In the genomic region with DNA sequence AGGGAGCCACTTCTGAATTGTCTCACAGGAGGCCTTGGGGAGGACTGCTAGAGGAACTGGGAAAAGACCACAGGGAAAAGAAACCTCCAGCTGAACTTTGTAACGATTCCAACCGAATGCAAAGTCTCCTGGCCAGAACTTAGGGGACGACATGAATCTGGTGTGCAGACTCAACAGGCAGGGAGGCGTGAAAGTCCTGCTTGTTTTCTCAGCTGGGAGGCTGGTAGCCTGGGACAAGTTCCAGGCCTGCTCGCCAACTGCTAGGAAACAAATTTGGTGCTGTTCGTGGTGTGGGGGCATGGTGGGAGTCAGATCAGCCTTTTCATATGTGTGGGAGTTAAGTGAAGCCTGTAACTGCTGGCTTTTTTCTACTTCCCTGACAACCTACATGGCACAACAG, we compare ENCODE assay signal across 20 cellular contexts.
A peak's percentile ranks its signal among the peaks of the same experiment; 100 is the strongest.
DNase-seq lines count a peak whose midpoint lies in the region; ATAC-seq and TF ChIP-seq lines count a peak whose summit lies in the region.
"Had no signal": no experiment of that assay in that cellular context is flagged by ENCODE, and none has a peak within 500 bp of the region (broad histone marks: within the 10 kb centered on the region; RNA-seq: fewer than 3 reads in every experiment).

No MANE protein-coding gene starts in this region.

- no peaks in the 10 kb centered on the region for H4K20me1 ChIP-seq in BLaER1
- no peaks in the 10 kb centered on the region for H4K20me1 ChIP-seq in OCI-LY3 (ENCODE audit: insufficient read depth, low read length)

- no peak overlapping the region for H3K18ac ChIP-seq in neuronal stem cell (ENCODE audit: low read length)

- no peaks in the 10 kb centered on the region for H3K4me1 Mint-ChIP-seq in stimulated activated memory B cell treated with anti-CD40 and anti-IgM and Interleukin-4, amounts not matched to agents 10 μg/mL and 1 μg/mL and 100 μg/mL, for 72 hours
- H3K4me1 Mint-ChIP-seq: CD14-positive monocyte had no signal

- H3K27ac Mint-ChIP-seq in stimulated activated memory B cell treated with anti-CD40 and anti-IgM and Interleukin-4, amounts not matched to agents 10 μg/mL and 1 μg/mL and 100 μg/mL, for 72 hours, result no peak overlapping the region
- H3K27ac Mint-ChIP-seq: CD14-positive monocyte, HFFc6 had no signal

- no peak overlapping the region for H3K14ac ChIP-seq in neuronal stem cell (ENCODE audit: low read length)

- no peak overlapping the region for H2BK5ac ChIP-seq in neuronal stem cell (ENCODE audit: low read length)

- no peak overlapping the region for H2BK120ac ChIP-seq in neuronal stem cell (ENCODE audit: low read depth, low read length)

- H4K91ac ChIP-seq in neuronal stem cell (ENCODE audit: low read depth, low read length, poor library complexity), result no peak overlapping the region

- H3K9me3 Mint-ChIP-seq in stimulated activated memory B cell treated with anti-CD40 and anti-IgM and Interleukin-4, amounts not matched to agents 10 μg/mL and 1 μg/mL and 100 μg/mL, for 72 hours, result peaks cover 13% of the 10 kb centered on the region

- no peak for TF ChIP-seq CTCF in OCI-LY3 (IDR thresholded peaks at IDR 0.05; ENCODE audit: low read depth, low read length)

- H3K4me3 Mint-ChIP-seq in stimulated activated memory B cell treated with anti-CD40 and anti-IgM and Interleukin-4, amounts not matched to agents 10 μg/mL and 1 μg/mL and 100 μg/mL, for 72 hours, result no peak overlapping the region
- H3K4me3 Mint-ChIP-seq: CD14-positive monocyte, HFFc6 had no signal

- H3K36me3 ChIP-seq in BLaER1 (no peaks in the 10 kb centered on the region), OCI-LY3 (replicated peaks; ENCODE audit: low read depth, low read length) (no peaks in the 10 kb centered on the region), neuronal stem cell (replicated peaks in 1 of 2; ENCODE audit: control insufficient read depth in 2 of 2, insufficient read depth in 2 of 2, low read length in 2 of 2) (no peaks in the 10 kb centered on the region)
- H3K36me3 ChIP-seq: SJSA1 had no signal

- no peaks in the 10 kb centered on the region for H3K27me3 Mint-ChIP-seq in stimulated activated memory B cell treated with anti-CD40 and anti-IgM and Interleukin-4, amounts not matched to agents 10 μg/mL and 1 μg/mL and 100 μg/mL, for 72 hours

- no peak overlapping the region for H3K23ac ChIP-seq in neuronal stem cell (ENCODE audit: low read depth, low read length, poor library complexity)

- H3K79me2 ChIP-seq in OCI-LY3 (ENCODE audit: low read length), result no peaks in the 10 kb centered on the region

- H3K9me3 ChIP-seq in BLaER1 (no peaks in the 10 kb centered on the region), OCI-LY3 (ENCODE audit: insufficient read depth, low read length) (no peaks in the 10 kb centered on the region), neuronal stem cell (replicated peaks in 1 of 2; ENCODE audit: control insufficient read depth in 2 of 2, insufficient read depth in 1 of 2, low read depth in 1 of 2, low read length in 2 of 2) (peaks cover 0 to 5% of the 10 kb centered on the region in 2 donors)
- H3K9me3 ChIP-seq: SJSA1 had no signal

- WGBS in neuronal stem cell (ENCODE audit: extremely low coverage in 2 of 2, insufficient read length in 2 of 2, insufficient replicate concordance in 1 of 2), 2 donors, result no CpG with 5 or more reads among the region's 6 CpGs

- H3K4me3 ChIP-seq in BLaER1 (no peak overlapping the region), OCI-LY3 (ENCODE audit: low read length) (no peak overlapping the region), neuronal stem cell (ENCODE audit: low read length in 2 of 2) (no peak overlapping the region)
- H3K4me3 ChIP-seq: SJSA1 had no signal

- H3K36me3 Mint-ChIP-seq in stimulated activated memory B cell treated with anti-CD40 and anti-IgM and Interleukin-4, amounts not matched to agents 10 μg/mL and 1 μg/mL and 100 μg/mL, for 72 hours, result no peaks in the 10 kb centered on the region
- H3K36me3 Mint-ChIP-seq: CD14-positive monocyte had no signal

- no peaks in the 10 kb centered on the region for H3K79me1 ChIP-seq in neuronal stem cell (ENCODE audit: low read depth, low read length)

- peaks cover 20% of the 10 kb centered on the region for H3K4me1 ChIP-seq in BLaER1
- H3K4me1 ChIP-seq in OCI-LY3 (ENCODE audit: low read length), result peaks cover 14% of the 10 kb centered on the region
- H3K4me1 ChIP-seq in neuronal stem cell (ENCODE audit: control insufficient read depth in 2 of 2, insufficient read depth in 1 of 2, low read depth in 1 of 2, low read length in 2 of 2), result peaks cover 0 to 2% of the 10 kb centered on the region in 2 donors
- H3K4me1 ChIP-seq: SJSA1 had no signal

- H3K27ac ChIP-seq in BLaER1 (peak overlapping the region; percentile 51; the same call in 1 of the 2 replicates), OCI-LY3 (ENCODE audit: low read length) (no peak overlapping the region), neuronal stem cell (replicated peaks; ENCODE audit: low read length) (no peak overlapping the region)
- H3K27ac ChIP-seq: KMS-11, SJSA1 had no signal

- ATAC-seq in stimulated activated memory B cell treated with anti-CD40 and anti-IgM and Interleukin-4, amounts not matched to agents 10 μg/mL and 1 μg/mL and 100 μg/mL, for 72 hours, result no peak
- ATAC-seq: HepG2, PC-3 had no signal

- no peak overlapping the region for H4K8ac ChIP-seq in neuronal stem cell (ENCODE audit: low read depth, low read length)

- H2AFZ ChIP-seq in OCI-LY3 (ENCODE audit: low read depth, low read length) (peak overlapping the region; percentile 10; the same call in 1 of the 2 replicates), neuronal stem cell (ENCODE audit: low read length) (peak overlapping the region; percentile 64)

- H3K4ac ChIP-seq in neuronal stem cell (ENCODE audit: low read length), result no peak overlapping the region

- H2BK15ac ChIP-seq in neuronal stem cell (ENCODE audit: low read length), result no peak overlapping the region

- H3K27me3 ChIP-seq in BLaER1 (no peaks in the 10 kb centered on the region), OCI-LY3 (ENCODE audit: low read depth, low read length) (no peaks in the 10 kb centered on the region), neuronal stem cell (ENCODE audit: control insufficient read depth in 3 of 3, insufficient read depth in 3 of 3, low read depth in 1 of 3, low read length in 3 of 3) (no peaks in the 10 kb centered on the region)
- H3K27me3 ChIP-seq: SJSA1 had no signal

- H3K9ac ChIP-seq in BLaER1 (peak overlapping the region; percentile 53; the same call in 1 of the 2 replicates), OCI-LY3 (ENCODE audit: low read length) (no peak overlapping the region), neuronal stem cell (ENCODE audit: low read depth, low read length, poor library complexity) (no peak overlapping the region)
- H3K9ac ChIP-seq: KMS-11 had no signal

- peak overlapping the region; percentile 64 for H3K4me2 ChIP-seq in BLaER1
- H3K4me2 ChIP-seq in OCI-LY3 (ENCODE audit: low read length), result peak overlapping the region; percentile 41
- no peak overlapping the region for H3K4me2 ChIP-seq in neuronal stem cell (ENCODE audit: insufficient read depth, low read length, poor library complexity, severe bottlenecking)
- H3K4me2 ChIP-seq: KMS-11 had no signal

- DNase-seq in globus pallidus (ENCODE audit: low spot score), result peak; percentile 5
- no peak for DNase-seq in neuronal stem cell (ENCODE audit: low spot score)
- DNase-seq in stimulated activated CD4-positive, alpha-beta T cell treated with anti-CD3 and anti-CD28 coated beads, Interleukin-4, amount 100 ng/mL, for 4 hours, result no peak
- no peak for DNase-seq in NCI-H2029 (lab: John Stamatoyannopoulos, UW)
- DNase-seq: COR-L47, DMS153, EL, HFFc6, NCI-H1105, NCI-H1694, NCI-H2107, NCI-H345, PC-3 had no signal

- no peak overlapping the region for H2AK5ac ChIP-seq in neuronal stem cell (ENCODE audit: low read depth, low read length)

- no peak overlapping the region for H2BK12ac ChIP-seq in neuronal stem cell (ENCODE audit: low read length)
